19 cellular contexts compared by ENCODE assay signal in genomic region chr12:30019386-30020140, GRCh38.
DNase-seq lines count a peak whose midpoint lies in the region; TF ChIP-seq lines count a peak whose summit lies in the region.
"Had no signal": no experiment of that assay in that cellular context is flagged by ENCODE, and none has a peak within 500 bp of the region (broad histone marks: within the 10 kb centered on the region; RNA-seq: fewer than 3 reads in every experiment).

No MANE protein-coding gene starts in this region.

- no peaks in the 10 kb centered on the region for H3K36me3 ChIP-seq in SJCRH30
- H3K36me3 ChIP-seq: breast epithelium, SJSA1, upper lobe of right lung had no signal

- H3K4me3 ChIP-seq in SJCRH30 (peak overlapping the region; percentile 10; the same call in 1 of the 2 replicates), lower leg skin (ENCODE audit: low read depth, poor library complexity, severe bottlenecking) (no peak overlapping the region)
- H3K4me3 ChIP-seq: breast epithelium, K562, lung, psoas muscle, SJSA1, upper lobe of right lung had no signal

- H3K27ac ChIP-seq in 22Rv1 (peak overlapping the region; percentile 44), SJCRH30 (peak overlapping the region; percentile 74)
- H3K27ac ChIP-seq: breast epithelium, psoas muscle, SJSA1, upper lobe of right lung had no signal

- H3K9me3 ChIP-seq in SJCRH30 (replicated peaks) = peaks cover 11% of the 10 kb centered on the region; the same call in 1 of the 2 replicates
- H3K9me3 ChIP-seq: breast epithelium, psoas muscle, SJSA1, upper lobe of right lung had no signal

- TF ChIP-seq CTCF in 22Rv1 (IDR thresholded peaks at IDR 0.05) (no peak), lower leg skin (IDR thresholded peaks at IDR 0.05) (no peak)

- no peaks in the 10 kb centered on the region for H3K27me3 ChIP-seq in SJCRH30
- H3K27me3 ChIP-seq: breast epithelium, SJSA1, upper lobe of right lung had no signal

- DNase-seq in NCI-H1105 treated with DMSO at 0.1 percent for 48 hours (lab: John Stamatoyannopoulos, UW) (peak; percentile 77), SJCRH30 (peak; percentile 66 to 72), fibroblast of gingiva (ENCODE audit: low read depth) (peak; percentile 12), DMS79 (lab: John Stamatoyannopoulos, UW) (no peak), hippocampal formation (lab: John Stamatoyannopoulos, UW) (no peak), lower leg skin (ENCODE audit: low spot score in 2 of 2) (no peak), A172 (ENCODE audit: low spot score) (no peak)
- DNase-seq: activated CD4-positive, alpha-beta T cell treated with anti-CD3 and anti-CD28 coated beads for 1 hour; activated gamma-delta T cell treated with Interleukin-2 at 50 U/mL for 16 hours; cortex of kidney; kidney glomerular epithelial cell; NCI-H345; psoas muscle; upper lobe of right lung had no signal

- 60 to 65% methylated on average over 4 of the region's 4 CpGs for WGBS in lower leg skin, 2 donors

- TF ChIP-seq POLR2A in lower leg skin (IDR thresholded peaks at IDR 0.05) = no peak

- intact Hi-C loops in lower leg skin (cut with DNase I; ENCODE audit: low total_unique reads) = no loop called here

- peaks cover 66% of the 10 kb centered on the region for H3K4me1 ChIP-seq in SJCRH30
- H3K4me1 ChIP-seq: breast epithelium, psoas muscle, upper lobe of right lung had no signal

Comparison
In these comparisons a context has a peak if more than half of its experiments do, and no peak if none do; other contexts are left out.
1. DNase-seq: peak in NCI-H1105 treated with DMSO at 0.1 percent for 48 hours (single experiment), SJCRH30 (2 of 2) and fibroblast of gingiva (single experiment); none in DMS79 (single experiment), hippocampal formation (0 of 2), lower leg skin (0 of 2) and A172 (single experiment).